ENCODE assay signal across 9 cellular contexts in the genomic region with DNA sequence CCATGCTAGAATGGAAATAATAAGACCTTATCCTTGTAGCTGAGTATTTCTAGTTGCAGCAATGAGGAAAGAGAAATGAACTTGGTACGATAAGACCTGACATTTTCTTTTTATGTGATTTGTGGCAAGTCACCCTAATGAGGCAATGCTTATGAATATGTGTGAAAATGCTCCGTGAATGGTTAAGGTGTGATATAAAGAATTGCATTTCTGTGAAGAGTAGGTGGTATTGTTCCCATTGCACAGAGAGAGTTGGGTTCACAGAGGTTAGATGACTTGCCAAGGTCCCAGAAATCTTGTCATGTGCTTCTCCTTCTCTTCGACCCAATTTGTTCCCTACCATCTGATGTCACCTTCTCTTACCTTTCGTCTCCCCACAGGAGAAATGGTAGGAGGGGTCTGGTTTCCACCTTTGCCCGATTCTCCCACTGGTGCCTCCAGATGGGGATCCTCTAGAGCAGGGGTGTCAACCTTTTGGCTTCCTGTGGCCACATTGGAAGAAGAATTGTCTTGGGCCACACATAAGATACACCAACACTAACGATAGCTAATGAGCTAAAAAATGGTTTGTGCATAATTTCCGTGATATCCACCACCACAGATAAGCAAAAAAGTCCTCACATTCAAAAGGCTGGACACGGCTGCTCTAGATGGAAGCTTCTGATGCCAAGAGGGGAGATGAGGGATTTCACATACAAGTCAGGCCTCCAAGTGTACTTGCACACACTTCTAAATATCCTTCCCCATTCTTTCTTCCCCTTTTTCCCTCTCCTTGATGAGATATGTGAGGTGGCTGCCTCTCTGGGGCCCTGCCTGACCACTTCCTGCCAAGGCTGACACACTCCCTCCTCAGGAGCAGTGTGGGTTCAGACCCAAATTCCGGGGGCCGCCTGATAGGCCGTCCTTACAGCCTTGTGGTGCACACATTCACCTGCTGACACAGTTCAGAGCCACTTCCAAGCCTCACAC.
DNase-seq lines count a peak whose midpoint lies in the region; ATAC-seq and TF ChIP-seq lines count a peak whose summit lies in the region.
"Had no signal": no experiment of that assay in that cellular context is flagged by ENCODE, and none has a peak within 500 bp of the region (broad histone marks: within the 10 kb centered on the region; RNA-seq: fewer than 3 reads in every experiment).

No MANE protein-coding gene starts in this region.

- H3K4me1 Mint-ChIP-seq in activated T-helper 1 cell treated with anti-CD3 and anti-CD28 coated beads, Interleukin-12 subunit alpha, Interleukin-12 subunit beta, Interleukin-2, Interleukin-4 antibody, amounts not matched to agents 30 ng/mL and 10 ng/mL and 1 ng/mL, durations not matched to agents 14 hours and 24 hours and 36 hours (ENCODE audit: low read depth): peaks cover 41% of the 10 kb centered on the region
- H3K4me1 Mint-ChIP-seq in progenitor cell of endocrine pancreas (ENCODE audit: low read depth): peaks cover 2% of the 10 kb centered on the region

- intact Hi-C loops in activated T-helper 1 cell treated with anti-CD3 and anti-CD28 coated beads, Interleukin-12 subunit alpha, Interleukin-12 subunit beta, Interleukin-2, Interleukin-4 antibody, amounts not matched to agents 30 ng/mL and 10 ng/mL and 1 ng/mL, durations not matched to agents 14 hours and 24 hours and 36 hours (cut with micrococcal nuclease): loop anchor here (1.0 kb wide), 3 partner anchors 19 to 61 kb away; no protein-coding TSS in a partner anchor
- intact Hi-C loops in uterus (cut with DNase I; ENCODE audit: low total_unique reads): no loop called here

- H3K4me1 ChIP-seq in uterus: no peaks in the 10 kb centered on the region

- no peaks in the 10 kb centered on the region for H3K36me3 ChIP-seq in uterus

- peak; percentile 34 for DNase-seq in Ammon's horn (ENCODE audit: low spot score)
- DNase-seq in KG1 (lab: John Stamatoyannopoulos, UW): peak; percentile 84
- DNase-seq in activated T-helper 1 cell treated with anti-CD3 and anti-CD28 coated beads, Interleukin-12 subunit alpha, Interleukin-12 subunit beta, Interleukin-2, Interleukin-4 antibody, amounts not matched to agents 30 ng/mL and 10 ng/mL and 1 ng/mL, durations not matched to agents 14 hours and 24 hours and 36 hours (ENCODE audit: low spot score): peak; percentile 25
- peak; percentile 14 to 32 for DNase-seq in stimulated activated CD4-positive, alpha-beta T cell treated with anti-CD3 and anti-CD28 coated beads, Interleukin-4, amount 100 ng/mL, for 48 hours (ENCODE audit: low read depth in 2 of 2)
- no peak for DNase-seq in uterus
- no peak for DNase-seq in progenitor cell of endocrine pancreas (ENCODE audit: low spot score, unreplicated experiment)
- no peak for DNase-seq in NCI-H69 (lab: John Stamatoyannopoulos, UW)

- peak overlapping the region; percentile 25 for H3K4me3 Mint-ChIP-seq in activated T-helper 1 cell treated with anti-CD3 and anti-CD28 coated beads, Interleukin-12 subunit alpha, Interleukin-12 subunit beta, Interleukin-2, Interleukin-4 antibody, amounts not matched to agents 30 ng/mL and 10 ng/mL and 1 ng/mL, durations not matched to agents 14 hours and 24 hours and 36 hours
- H3K4me3 Mint-ChIP-seq in progenitor cell of endocrine pancreas (ENCODE audit: low read depth): no peak overlapping the region

- no peak overlapping the region for H3K4me3 ChIP-seq in uterus

- no peaks in the 10 kb centered on the region for H3K27me3 Mint-ChIP-seq in activated T-helper 1 cell treated with anti-CD3 and anti-CD28 coated beads, Interleukin-12 subunit alpha, Interleukin-12 subunit beta, Interleukin-2, Interleukin-4 antibody, amounts not matched to agents 30 ng/mL and 10 ng/mL and 1 ng/mL, durations not matched to agents 14 hours and 24 hours and 36 hours (ENCODE audit: insufficient read depth)
- no peaks in the 10 kb centered on the region for H3K27me3 Mint-ChIP-seq in progenitor cell of endocrine pancreas

- no peak overlapping the region for H3K27ac ChIP-seq in uterus
- H3K27ac ChIP-seq: C4-2B had no signal

- no peaks in the 10 kb centered on the region for H3K27me3 ChIP-seq in uterus

- no peaks in the 10 kb centered on the region for H3K9me3 ChIP-seq in uterus

- no peak for TF ChIP-seq CTCF in uterus (IDR thresholded peaks at IDR 0.05)
- TF ChIP-seq CTCF in progenitor cell of endocrine pancreas (IDR thresholded peaks at IDR 0.05; ENCODE audit: unreplicated experiment): no peak

- peaks cover 61% of the 10 kb centered on the region for H3K36me3 Mint-ChIP-seq in activated T-helper 1 cell treated with anti-CD3 and anti-CD28 coated beads, Interleukin-12 subunit alpha, Interleukin-12 subunit beta, Interleukin-2, Interleukin-4 antibody, amounts not matched to agents 30 ng/mL and 10 ng/mL and 1 ng/mL, durations not matched to agents 14 hours and 24 hours and 36 hours (ENCODE audit: low read depth)
- peaks cover 12% of the 10 kb centered on the region for H3K36me3 Mint-ChIP-seq in progenitor cell of endocrine pancreas (ENCODE audit: insufficient read depth)

- peak; percentile 52 for ATAC-seq in GM19463 (IDR thresholded peaks at IDR 0.05; ENCODE audit: unreplicated experiment)

- peak overlapping the region; percentile 50 for H3K27ac Mint-ChIP-seq in activated T-helper 1 cell treated with anti-CD3 and anti-CD28 coated beads, Interleukin-12 subunit alpha, Interleukin-12 subunit beta, Interleukin-2, Interleukin-4 antibody, amounts not matched to agents 30 ng/mL and 10 ng/mL and 1 ng/mL, durations not matched to agents 14 hours and 24 hours and 36 hours
- no peak overlapping the region for H3K27ac Mint-ChIP-seq in progenitor cell of endocrine pancreas

- H3K9me3 Mint-ChIP-seq in activated T-helper 1 cell treated with anti-CD3 and anti-CD28 coated beads, Interleukin-12 subunit alpha, Interleukin-12 subunit beta, Interleukin-2, Interleukin-4 antibody, amounts not matched to agents 30 ng/mL and 10 ng/mL and 1 ng/mL, durations not matched to agents 14 hours and 24 hours and 36 hours: no peaks in the 10 kb centered on the region
- H3K9me3 Mint-ChIP-seq in progenitor cell of endocrine pancreas (ENCODE audit: low read depth): no peaks in the 10 kb centered on the region

- TF ChIP-seq POLR2A in uterus (IDR thresholded peaks at IDR 0.05): no peak

Comparison
In these comparisons a context has a peak if more than half of its experiments do, and no peak if none do; other contexts are left out.
1. DNase-seq: peak in Ammon's horn (single experiment), KG1 (single experiment), activated T-helper 1 cell treated with anti-CD3 and anti-CD28 coated beads, Interleukin-12 subunit alpha, Interleukin-12 subunit beta, Interleukin-2, Interleukin-4 antibody, amounts not matched to agents 30 ng/mL and 10 ng/mL and 1 ng/mL, durations not matched to agents 14 hours and 24 hours and 36 hours (single experiment) and stimulated activated CD4-positive, alpha-beta T cell treated with anti-CD3 and anti-CD28 coated beads, Interleukin-4, amount 100 ng/mL, for 48 hours (2 of 2); none in uterus (0 of 2), progenitor cell of endocrine pancreas (single experiment) and NCI-H69 (single experiment).